Comparison of ENCODE assay signal across 1 cellular context in genomic region chr19:36449059-36449670, GRCh38.
TF ChIP-seq lines count a peak whose summit lies in the region.

No MANE protein-coding gene starts in this region.

TF ChIP-seq in H1, 55 proteins besides CTCF, POLR2A, EP300 and RAD21:
- TF ChIP-seq CBX5 (IDR thresholded peaks at IDR 0.05; ENCODE audit: low read depth, low read length) (no peak), ZNF274 (IDR thresholded peaks at IDR 0.05; ENCODE audit: borderline replicate concordance, extremely low read depth, low read length) (peak; percentile 97)
TF ChIP-seq in H1: peak in this region for 1.
